In genomic region chr4:143554728-143555597, GRCh38 we compare ENCODE assay signal across 11 cellular contexts. TPM values are rescaled to one million over a fixed set of nuclear protein-coding genes. Genes with fewer than 3 reads are reported as not detected.
A peak's percentile ranks its signal among the peaks of the same experiment; 100 is the strongest.
DNase-seq lines count a peak whose midpoint lies in the region; ATAC-seq and TF ChIP-seq lines count a peak whose summit lies in the region.
"Had no signal": no experiment of that assay in that cellular context is flagged by ENCODE, and none has a peak within 500 bp of the region (broad histone marks: within the 10 kb centered on the region; RNA-seq: fewer than 3 reads in every experiment).

No MANE protein-coding gene starts in this region.

- H3K27ac Mint-ChIP-seq in IgD-negative memory B cell, result peak overlapping the region; percentile 39 to 75 (median 52)
- no peak overlapping the region for H3K27ac Mint-ChIP-seq in MCF 10A (ENCODE audit: low read depth, unreplicated experiment)
- H3K27ac Mint-ChIP-seq: CD14-positive monocyte had no signal

- no peaks in the 10 kb centered on the region for H3K36me3 Mint-ChIP-seq in IgD-negative memory B cell
- peaks cover 58% of the 10 kb centered on the region for H3K36me3 Mint-ChIP-seq in MCF 10A (ENCODE audit: insufficient read depth, unreplicated experiment)

- TF ChIP-seq CTCF in MCF 10A (IDR thresholded peaks at IDR 0.05; ENCODE audit: unreplicated experiment) (no peak), lower leg skin (IDR thresholded peaks at IDR 0.05) (no peak)

- peak; percentile 36 for DNase-seq in stimulated activated CD4-positive, alpha-beta T cell treated with anti-CD3 and anti-CD28 coated beads, Interleukin-1b, Interleukin-23, amount 100 ng/mL, for 48 hours
- no peak for DNase-seq in stimulated activated CD4-positive, alpha-beta T cell treated with anti-CD3 and anti-CD28 coated beads, Interleukin-4, amount 100 ng/mL, for 24 hours
- DNase-seq in CD1c-positive myeloid dendritic cell (ENCODE audit: extremely low spot score) (no peak), MCF 10A (ENCODE audit: unreplicated experiment) (no peak), lower leg skin (ENCODE audit: low spot score in 2 of 2) (no peak)
- DNase-seq in stimulated activated naive CD4-positive, alpha-beta T cell treated with Interleukin-2 at 50 U/mL for 16 hours (lab: John Stamatoyannopoulos, UW), result no peak
- DNase-seq: heart right ventricle had no signal

- no peak for TF ChIP-seq POLR2A in lower leg skin (IDR thresholded peaks at IDR 0.05)

- intact Hi-C loops in MCF 10A (cut with micrococcal nuclease) (no loop called here), lower leg skin (cut with DNase I; ENCODE audit: low total_unique reads) (no loop called here)

- H3K4me1 Mint-ChIP-seq in IgD-negative memory B cell (peaks cover 12 to 21% (median 13%) of the 10 kb centered on the region in 3 donors), MCF 10A (ENCODE audit: insufficient read depth, unreplicated experiment) (no peaks in the 10 kb centered on the region)

- ATAC-seq in HG02759 (IDR thresholded peaks at IDR 0.05; ENCODE audit: unreplicated experiment), result peak; percentile 59
- ATAC-seq: HCT116, heart right ventricle had no signal

- CTCF ChIA-PET in MCF 10A (lab: Yijun Ruan, JAX), result interaction anchor here (0.7 to 1.0 kb wide), 2 partner anchors 24 to 43 kb away, joined by 3 to 4 read pairs; no protein-coding TSS in a partner anchor

- 64 to 70% methylated on average over 4 of the region's 4 CpGs for WGBS in lower leg skin, 2 donors

- BruUV-seq in MCF 10A (replicated peaks; lab: Mats Ljungman, UMichigan), result no TSS peak

- H3K4me3 ChIP-seq in lower leg skin (ENCODE audit: low read depth, poor library complexity, severe bottlenecking), result no peak overlapping the region
- H3K4me3 ChIP-seq: heart right ventricle had no signal

- H3K4me3 Mint-ChIP-seq in IgD-negative memory B cell (no peak overlapping the region), MCF 10A (ENCODE audit: unreplicated experiment) (no peak overlapping the region)
- H3K4me3 Mint-ChIP-seq: CD14-positive monocyte had no signal

- POLR2A ChIA-PET in MCF 10A (lab: Yijun Ruan, JAX), result interaction anchor here (0.6 to 1.1 kb wide), 2 partner anchors 11 to 259 kb away, joined by 3 to 4 read pairs; no protein-coding TSS in a partner anchor

- H3K27me3 Mint-ChIP-seq in IgD-negative memory B cell (no peaks in the 10 kb centered on the region), MCF 10A (ENCODE audit: insufficient read depth, unreplicated experiment) (no peaks in the 10 kb centered on the region)

- H3K9me3 Mint-ChIP-seq in IgD-negative memory B cell, result no peaks in the 10 kb centered on the region
- H3K9me3 Mint-ChIP-seq in MCF 10A (ENCODE audit: unreplicated experiment), result no peaks in the 10 kb centered on the region
- H3K9me3 Mint-ChIP-seq: CD14-positive monocyte had no signal

RNA-seq across cellular contexts. Expression of gene SMARCA5, which starts 41.5 kb away (rescaled TPM):
- 29.7 TPM for polyA plus RNA-seq in IgD-negative memory B cell
- 47.2 and 49.0 TPM in 2 replicates for total RNA-seq in MCF 10A (2022)
- 10 to 100 TPM; 13.5 to 55.1 (median 18.7) TPM for total RNA-seq in lower leg skin
